ENCODE assay signal across 9 cellular contexts in genomic region chr6:155224031-155224451, GRCh38. TPM values are rescaled to one million over a fixed set of nuclear protein-coding genes. Genes with fewer than 3 reads are reported as not detected.
DNase-seq lines count a peak whose midpoint lies in the region; ATAC-seq and TF ChIP-seq lines count a peak whose summit lies in the region.
"Had no signal": no experiment of that assay in that cellular context is flagged by ENCODE, and none has a peak within 500 bp of the region (broad histone marks: within the 10 kb centered on the region; RNA-seq: fewer than 3 reads in every experiment).

No MANE protein-coding gene starts in this region.

- H3K27me3 ChIP-seq in heart right ventricle (no peaks in the 10 kb centered on the region), aorta (ENCODE audit: control insufficient read depth in 1 of 2, insufficient read depth in 2 of 2, low read length in 1 of 2) (no peaks in the 10 kb centered on the region)

- TF ChIP-seq CTCF in GM13977 (IDR thresholded peaks at IDR 0.05; ENCODE audit: extremely low read depth, insufficient read depth, missing control alignments): no peak
- no peak for TF ChIP-seq CTCF in heart right ventricle (IDR thresholded peaks at IDR 0.05)

- no peaks in the 10 kb centered on the region for H3K36me3 ChIP-seq in heart right ventricle
- no peaks in the 10 kb centered on the region for H3K36me3 ChIP-seq in aorta (ENCODE audit: control insufficient read depth in 1 of 2, insufficient read depth in 2 of 2, low read length in 1 of 2)

- no peak overlapping the region for H3K4me3 ChIP-seq in heart right ventricle
- H3K4me3 ChIP-seq in aorta (ENCODE audit: low read length in 2 of 2): no peak overlapping the region

- peak; percentile 81 for DNase-seq in GM13977 (ENCODE audit: low spot score)
- DNase-seq in H4 (ENCODE audit: low spot score): peak; percentile 60
- peak; percentile 51 for DNase-seq in MV-4-11 (lab: John Stamatoyannopoulos, UW)
- peak; percentile 50 to 67 for DNase-seq in activated naive CD4-positive, alpha-beta T cell treated with anti-CD3 and anti-CD28 coated beads, Interleukin-2, amount 50 U/mL, for 72 hours (ENCODE audit: low spot score in 2 of 2)
- DNase-seq in putamen (ENCODE audit: low spot score): peak; percentile 75
- DNase-seq in germinal center (ENCODE audit: low spot score): no peak
- DNase-seq in heart right ventricle: no peak
- DNase-seq in aorta: no peak

- H3K9me3 ChIP-seq in heart right ventricle (no peaks in the 10 kb centered on the region), aorta (ENCODE audit: control insufficient read depth, low read length) (no peaks in the 10 kb centered on the region)

- H3K4me1 ChIP-seq in heart right ventricle (peaks cover 0 to 21% (median 0%) of the 10 kb centered on the region in 9 donors), aorta (ENCODE audit: control insufficient read depth in 1 of 2, insufficient read depth in 2 of 2, low read length in 2 of 2) (peaks cover 6 to 9% of the 10 kb centered on the region in 2 donors)

- in situ Hi-C loops in GM13977 (cut with MboI; ENCODE audit: low pct_unique_long_range_greater_than_20kb, low sequenced_read_pairs, unreplicated experiment): no loop called here

- H3K9me3 Mint-ChIP-seq in activated naive CD4-positive, alpha-beta T cell treated with anti-CD3 and anti-CD28 coated beads, Interleukin-2, amount 50 U/mL, for 72 hours: no peaks in the 10 kb centered on the region

- 86 to 91% methylated on average over 4 of the region's 4 CpGs for WGBS in heart right ventricle, 2 donors
- 94 to 96% methylated on average over 4 of the region's 4 CpGs for WGBS in aorta, 2 donors

- H3K27ac ChIP-seq in heart right ventricle (peak overlapping the region in 1 of 10 donors; percentile 76), aorta (ENCODE audit: low read depth in 1 of 2, low read length in 2 of 2) (no peak overlapping the region)

- H3K36me3 Mint-ChIP-seq in activated naive CD4-positive, alpha-beta T cell treated with anti-CD3 and anti-CD28 coated beads, Interleukin-2, amount 50 U/mL, for 72 hours: peaks cover 0 to 15% of the 10 kb centered on the region in 2 donors

- ATAC-seq in activated naive CD4-positive, alpha-beta T cell treated with anti-CD3 and anti-CD28 coated beads, Interleukin-2, amount 50 U/mL, for 72 hours: peak; percentile 99
- ATAC-seq in heart right ventricle (no peak), aorta (ENCODE audit: low FRiP score) (no peak)

- intact Hi-C loops in heart right ventricle (cut with DNase I) (no loop called here), aorta (cut with DNase I) (no loop called here)

- peak overlapping the region; percentile 65 to 81 for H3K27ac Mint-ChIP-seq in activated naive CD4-positive, alpha-beta T cell treated with anti-CD3 and anti-CD28 coated beads, Interleukin-2, amount 50 U/mL, for 72 hours

RNA-seq across cellular contexts. Expression of gene CLDN20, which starts 39.8 kb away (rescaled TPM):
- total RNA-seq in H4 (2014; rRNA removed; shearing (Covaris generic)): not detected in 2 replicates
- not detected for total RNA-seq in activated naive CD4-positive, alpha-beta T cell treated with anti-CD3 and anti-CD28 coated beads, Interleukin-2, amount 50 U/mL, for 72 hours
- total RNA-seq in heart right ventricle (not detected), aorta (not detected)
- polyA plus RNA-seq in heart right ventricle (not detected), aorta (not detected)
- total RNA-seq: T-helper 2 cell treated with Interferon-gamma antibody and Interleukin-4, amounts not matched to agents 100 ng/mL and 5 ng/mL, for 36 hours had no signal

Comparison
In these comparisons a context has a peak if more than half of its experiments do, and no peak if none do; other contexts are left out.
1. DNase-seq: peak in GM13977 (single experiment), H4 (single experiment), MV-4-11 (single experiment), activated naive CD4-positive, alpha-beta T cell treated with anti-CD3 and anti-CD28 coated beads, Interleukin-2, amount 50 U/mL, for 72 hours (2 of 2) and putamen (single experiment); none in germinal center (single experiment), heart right ventricle (0 of 2) and aorta (0 of 2).
2. ATAC-seq: peak in activated naive CD4-positive, alpha-beta T cell treated with anti-CD3 and anti-CD28 coated beads, Interleukin-2, amount 50 U/mL, for 72 hours (2 of 2); none in heart right ventricle (0 of 8) and aorta (single experiment).